1 cellular context compared by ENCODE assay signal in the genomic region with DNA sequence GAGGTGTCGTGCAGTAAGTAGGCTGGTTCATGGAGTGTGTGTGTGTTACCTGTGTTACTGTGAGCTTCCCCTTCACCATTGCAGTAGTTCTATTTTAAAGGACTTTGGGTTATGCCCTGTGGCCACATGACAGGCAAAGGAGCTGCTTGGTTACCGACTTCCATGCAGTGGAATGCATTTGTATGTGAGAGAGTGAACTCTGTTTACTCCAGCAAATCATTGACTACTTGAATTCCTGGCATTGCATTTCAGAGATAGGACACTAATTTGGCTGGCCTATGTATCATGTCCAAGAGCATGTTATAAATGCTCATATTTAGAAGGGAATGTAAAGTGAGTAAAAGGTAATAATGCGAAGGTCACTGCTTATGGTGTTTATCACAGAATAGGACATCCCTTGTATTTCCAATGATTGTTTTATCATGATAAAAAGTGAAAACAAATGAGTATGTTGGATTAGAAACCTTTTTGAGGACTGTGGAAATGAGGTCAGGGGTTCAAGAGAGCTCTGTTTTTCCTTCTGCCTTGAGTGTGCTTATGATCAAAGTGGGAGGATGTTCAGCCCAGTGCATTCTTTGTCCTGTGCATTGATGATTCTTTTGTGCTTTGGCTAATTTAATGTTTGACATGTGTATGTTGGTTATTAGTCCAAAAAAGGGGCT.
TF ChIP-seq lines count a peak whose summit lies in the region.

No MANE protein-coding gene starts in this region.

TF ChIP-seq in HepG2, 621 proteins besides CTCF, POLR2A, EP300 and RAD21 (continued from another document):
- TF ChIP-seq, protein P1, sequence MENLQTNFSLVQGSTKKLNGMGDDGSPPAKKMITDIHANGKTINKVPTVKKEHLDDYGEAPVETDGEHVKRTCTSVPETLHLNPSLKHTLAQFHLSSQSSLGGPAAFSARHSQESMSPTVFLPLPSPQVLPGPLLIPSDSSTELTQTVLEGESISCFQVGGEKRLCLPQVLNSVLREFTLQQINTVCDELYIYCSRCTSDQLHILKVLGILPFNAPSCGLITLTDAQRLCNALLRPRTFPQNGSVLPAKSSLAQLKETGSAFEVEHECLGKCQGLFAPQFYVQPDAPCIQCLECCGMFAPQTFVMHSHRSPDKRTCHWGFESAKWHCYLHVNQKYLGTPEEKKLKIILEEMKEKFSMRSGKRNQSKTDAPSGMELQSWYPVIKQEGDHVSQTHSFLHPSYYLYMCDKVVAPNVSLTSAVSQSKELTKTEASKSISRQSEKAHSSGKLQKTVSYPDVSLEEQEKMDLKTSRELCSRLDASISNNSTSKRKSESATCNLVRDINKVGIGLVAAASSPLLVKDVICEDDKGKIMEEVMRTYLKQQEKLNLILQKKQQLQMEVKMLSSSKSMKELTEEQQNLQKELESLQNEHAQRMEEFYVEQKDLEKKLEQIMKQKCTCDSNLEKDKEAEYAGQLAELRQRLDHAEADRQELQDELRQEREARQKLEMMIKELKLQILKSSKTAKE (CRISPR knock-in tag; IDR thresholded peaks at IDR 0.05; ENCODE audit: borderline replicate concordance) = 0 out of 2 replicates have a peak, but pooled peaks have one; percentile 26
- TF ChIP-seq, protein P2, sequence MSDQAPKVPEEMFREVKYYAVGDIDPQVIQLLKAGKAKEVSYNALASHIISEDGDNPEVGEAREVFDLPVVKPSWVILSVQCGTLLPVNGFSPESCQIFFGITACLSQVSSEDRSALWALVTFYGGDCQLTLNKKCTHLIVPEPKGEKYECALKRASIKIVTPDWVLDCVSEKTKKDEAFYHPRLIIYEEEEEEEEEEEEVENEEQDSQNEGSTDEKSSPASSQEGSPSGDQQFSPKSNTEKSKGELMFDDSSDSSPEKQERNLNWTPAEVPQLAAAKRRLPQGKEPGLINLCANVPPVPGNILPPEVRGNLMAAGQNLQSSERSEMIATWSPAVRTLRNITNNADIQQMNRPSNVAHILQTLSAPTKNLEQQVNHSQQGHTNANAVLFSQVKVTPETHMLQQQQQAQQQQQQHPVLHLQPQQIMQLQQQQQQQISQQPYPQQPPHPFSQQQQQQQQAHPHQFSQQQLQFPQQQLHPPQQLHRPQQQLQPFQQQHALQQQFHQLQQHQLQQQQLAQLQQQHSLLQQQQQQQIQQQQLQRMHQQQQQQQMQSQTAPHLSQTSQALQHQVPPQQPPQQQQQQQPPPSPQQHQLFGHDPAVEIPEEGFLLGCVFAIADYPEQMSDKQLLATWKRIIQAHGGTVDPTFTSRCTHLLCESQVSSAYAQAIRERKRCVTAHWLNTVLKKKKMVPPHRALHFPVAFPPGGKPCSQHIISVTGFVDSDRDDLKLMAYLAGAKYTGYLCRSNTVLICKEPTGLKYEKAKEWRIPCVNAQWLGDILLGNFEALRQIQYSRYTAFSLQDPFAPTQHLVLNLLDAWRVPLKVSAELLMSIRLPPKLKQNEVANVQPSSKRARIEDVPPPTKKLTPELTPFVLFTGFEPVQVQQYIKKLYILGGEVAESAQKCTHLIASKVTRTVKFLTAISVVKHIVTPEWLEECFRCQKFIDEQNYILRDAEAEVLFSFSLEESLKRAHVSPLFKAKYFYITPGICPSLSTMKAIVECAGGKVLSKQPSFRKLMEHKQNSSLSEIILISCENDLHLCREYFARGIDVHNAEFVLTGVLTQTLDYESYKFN (CRISPR knock-in tag; conservative IDR thresholded peaks at IDR 0.05) = peak; percentile 91
- TF ChIP-seq BCL6 (CRISPR knock-in tag; IDR thresholded peaks at IDR 0.05) (peak; percentile 73), ZFP36L1 (CRISPR knock-in tag; IDR thresholded peaks at IDR 0.05) (no peak), ZC3H4 (CRISPR knock-in tag; IDR thresholded peaks at IDR 0.05; ENCODE audit: borderline replicate concordance) (no peak), FOXA1 (IDR thresholded peaks at IDR 0.05) (no peak), FOXA1 (CRISPR knock-in tag; IDR thresholded peaks at IDR 0.05) (peak; percentile 78), FOXA3 (CRISPR knock-in tag; IDR thresholded peaks at IDR 0.05) (peak; percentile 82), HMG20A (CRISPR knock-in tag; IDR thresholded peaks at IDR 0.05; ENCODE audit: borderline replicate concordance) (peak; percentile 69; the same call in 1 of the 2 replicates), TEAD3 (CRISPR knock-in tag; optimal IDR thresholded peaks at IDR 0.05; ENCODE audit: borderline replicate concordance) (peak; percentile 99), MAF1 (CRISPR knock-in tag; IDR thresholded peaks at IDR 0.05; ENCODE audit: borderline replicate concordance) (no peak), ZNF772 (CRISPR knock-in tag; IDR thresholded peaks at IDR 0.05) (0 out of 2 replicates have a peak, but pooled peaks have one; percentile 49), CREB1 (IDR thresholded peaks at IDR 0.05) (no peak), CREB1 (CRISPR knock-in tag; IDR thresholded peaks at IDR 0.05) (peak; percentile 62), MYC (CRISPR knock-in tag; IDR thresholded peaks at IDR 0.05; ENCODE audit: borderline replicate concordance) (peak; percentile 28; the same call in 1 of the 2 replicates)
- TF ChIP-seq, protein P3, sequence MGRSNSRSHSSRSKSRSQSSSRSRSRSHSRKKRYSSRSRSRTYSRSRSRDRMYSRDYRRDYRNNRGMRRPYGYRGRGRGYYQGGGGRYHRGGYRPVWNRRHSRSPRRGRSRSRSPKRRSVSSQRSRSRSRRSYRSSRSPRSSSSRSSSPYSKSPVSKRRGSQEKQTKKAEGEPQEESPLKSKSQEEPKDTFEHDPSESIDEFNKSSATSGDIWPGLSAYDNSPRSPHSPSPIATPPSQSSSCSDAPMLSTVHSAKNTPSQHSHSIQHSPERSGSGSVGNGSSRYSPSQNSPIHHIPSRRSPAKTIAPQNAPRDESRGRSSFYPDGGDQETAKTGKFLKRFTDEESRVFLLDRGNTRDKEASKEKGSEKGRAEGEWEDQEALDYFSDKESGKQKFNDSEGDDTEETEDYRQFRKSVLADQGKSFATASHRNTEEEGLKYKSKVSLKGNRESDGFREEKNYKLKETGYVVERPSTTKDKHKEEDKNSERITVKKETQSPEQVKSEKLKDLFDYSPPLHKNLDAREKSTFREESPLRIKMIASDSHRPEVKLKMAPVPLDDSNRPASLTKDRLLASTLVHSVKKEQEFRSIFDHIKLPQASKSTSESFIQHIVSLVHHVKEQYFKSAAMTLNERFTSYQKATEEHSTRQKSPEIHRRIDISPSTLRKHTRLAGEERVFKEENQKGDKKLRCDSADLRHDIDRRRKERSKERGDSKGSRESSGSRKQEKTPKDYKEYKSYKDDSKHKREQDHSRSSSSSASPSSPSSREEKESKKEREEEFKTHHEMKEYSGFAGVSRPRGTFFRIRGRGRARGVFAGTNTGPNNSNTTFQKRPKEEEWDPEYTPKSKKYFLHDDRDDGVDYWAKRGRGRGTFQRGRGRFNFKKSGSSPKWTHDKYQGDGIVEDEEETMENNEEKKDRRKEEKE (IDR thresholded peaks at IDR 0.05) = no peak
- TF ChIP-seq, protein P4, sequence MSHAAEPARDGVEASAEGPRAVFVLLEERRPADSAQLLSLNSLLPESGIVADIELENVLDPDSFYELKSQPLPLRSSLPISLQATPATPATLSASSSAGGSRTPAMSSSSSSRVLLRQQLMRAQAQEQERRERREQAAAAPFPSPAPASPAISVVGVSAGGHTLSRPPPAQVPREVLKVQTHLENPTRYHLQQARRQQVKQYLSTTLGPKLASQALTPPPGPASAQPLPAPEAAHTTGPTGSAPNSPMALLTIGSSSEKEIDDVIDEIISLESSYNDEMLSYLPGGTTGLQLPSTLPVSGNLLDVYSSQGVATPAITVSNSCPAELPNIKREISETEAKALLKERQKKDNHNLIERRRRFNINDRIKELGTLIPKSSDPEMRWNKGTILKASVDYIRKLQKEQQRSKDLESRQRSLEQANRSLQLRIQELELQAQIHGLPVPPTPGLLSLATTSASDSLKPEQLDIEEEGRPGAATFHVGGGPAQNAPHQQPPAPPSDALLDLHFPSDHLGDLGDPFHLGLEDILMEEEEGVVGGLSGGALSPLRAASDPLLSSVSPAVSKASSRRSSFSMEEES (CRISPR knock-in tag; IDR thresholded peaks at IDR 0.05) = peak; percentile 87
- TF ChIP-seq, protein P5, sequence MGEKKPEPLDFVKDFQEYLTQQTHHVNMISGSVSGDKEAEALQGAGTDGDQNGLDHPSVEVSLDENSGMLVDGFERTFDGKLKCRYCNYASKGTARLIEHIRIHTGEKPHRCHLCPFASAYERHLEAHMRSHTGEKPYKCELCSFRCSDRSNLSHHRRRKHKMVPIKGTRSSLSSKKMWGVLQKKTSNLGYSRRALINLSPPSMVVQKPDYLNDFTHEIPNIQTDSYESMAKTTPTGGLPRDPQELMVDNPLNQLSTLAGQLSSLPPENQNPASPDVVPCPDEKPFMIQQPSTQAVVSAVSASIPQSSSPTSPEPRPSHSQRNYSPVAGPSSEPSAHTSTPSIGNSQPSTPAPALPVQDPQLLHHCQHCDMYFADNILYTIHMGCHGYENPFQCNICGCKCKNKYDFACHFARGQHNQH (CRISPR knock-in tag; IDR thresholded peaks at IDR 0.05) = peak; percentile 61
- TF ChIP-seq, protein P6, sequence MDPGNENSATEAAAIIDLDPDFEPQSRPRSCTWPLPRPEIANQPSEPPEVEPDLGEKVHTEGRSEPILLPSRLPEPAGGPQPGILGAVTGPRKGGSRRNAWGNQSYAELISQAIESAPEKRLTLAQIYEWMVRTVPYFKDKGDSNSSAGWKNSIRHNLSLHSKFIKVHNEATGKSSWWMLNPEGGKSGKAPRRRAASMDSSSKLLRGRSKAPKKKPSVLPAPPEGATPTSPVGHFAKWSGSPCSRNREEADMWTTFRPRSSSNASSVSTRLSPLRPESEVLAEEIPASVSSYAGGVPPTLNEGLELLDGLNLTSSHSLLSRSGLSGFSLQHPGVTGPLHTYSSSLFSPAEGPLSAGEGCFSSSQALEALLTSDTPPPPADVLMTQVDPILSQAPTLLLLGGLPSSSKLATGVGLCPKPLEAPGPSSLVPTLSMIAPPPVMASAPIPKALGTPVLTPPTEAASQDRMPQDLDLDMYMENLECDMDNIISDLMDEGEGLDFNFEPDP (CRISPR knock-in tag; conservative IDR thresholded peaks at IDR 0.05) = 0 out of 2 replicates have a peak, but pooled peaks have one; percentile 17
